8 cellular contexts compared by ENCODE assay signal in genomic region chr6:71287926-71288227, GRCh38. TPM values are rescaled to one million over a fixed set of nuclear protein-coding genes. Genes with fewer than 3 reads are reported as not detected.
DNase-seq lines count a peak whose midpoint lies in the region; ATAC-seq and TF ChIP-seq lines count a peak whose summit lies in the region.

No MANE protein-coding gene starts in this region.

- H3K27ac ChIP-seq in MM.1S (ENCODE audit: low read length), result peak overlapping the region; percentile 98
- peak overlapping the region; percentile 40 to 98 (median 94) for H3K27ac ChIP-seq in dorsolateral prefrontal cortex

- H3K79me2 ChIP-seq in MM.1S (ENCODE audit: low read length), result peaks cover 36% of the 10 kb centered on the region

- H3F3A ChIP-seq in MM.1S (ENCODE audit: insufficient read depth, low read length), result peaks cover 15% of the 10 kb centered on the region

- no peaks in the 10 kb centered on the region for H3K36me3 ChIP-seq in MM.1S (replicated peaks; ENCODE audit: insufficient read depth, low read length)

- TF ChIP-seq CTCF in AG09309 (IDR thresholded peaks at IDR 0.05; ENCODE audit: control insufficient read depth, insufficient read depth, low read depth, low read length, missing control alignments), result no peak
- no peak for TF ChIP-seq CTCF in MM.1S (IDR thresholded peaks at IDR 0.05; ENCODE audit: low read length)
- peak in 2 of 56 donors; percentile 6 to 11 for TF ChIP-seq CTCF in dorsolateral prefrontal cortex (IDR thresholded peaks at IDR 0.05 in 54 of 56, conservative IDR thresholded peaks at IDR 0.05 in 2 of 56; ENCODE audit: low read depth in 1 of 56, partially characterized antibody in 56 of 56)

- H3K27me3 ChIP-seq in MM.1S (replicated peaks; ENCODE audit: insufficient read depth, low read length), result no peaks in the 10 kb centered on the region
- no peaks in the 10 kb centered on the region for H3K27me3 ChIP-seq in dorsolateral prefrontal cortex

- peak overlapping the region; percentile 100 for H2AFZ ChIP-seq in MM.1S (ENCODE audit: low read length)

- H3K4me3 ChIP-seq in AG09309 (ENCODE audit: control insufficient read depth, low read depth, low read length) (peak overlapping the region; percentile 70), MM.1S (ENCODE audit: low read length) (peak overlapping the region; percentile 87), dorsolateral prefrontal cortex (peak overlapping the region; percentile 44 to 93 (median 78))

- peak overlapping the region; percentile 69 to 97 (median 90) for H3K27ac Mint-ChIP-seq in naive B cell

- peak overlapping the region; percentile 83 to 93 (median 88) for H3K4me3 Mint-ChIP-seq in naive B cell

- no peaks in the 10 kb centered on the region for H4K20me1 ChIP-seq in MM.1S (ENCODE audit: insufficient read depth, low read length)

- no peaks in the 10 kb centered on the region for H3K9me3 ChIP-seq in MM.1S (replicated peaks; ENCODE audit: insufficient read depth, low read length)

- peaks cover 50 to 59% (median 57%) of the 10 kb centered on the region in 3 donors for H3K4me1 Mint-ChIP-seq in naive B cell

- H3K4me2 ChIP-seq in MM.1S (ENCODE audit: low read depth, low read length), result peak overlapping the region; percentile 81

- intact Hi-C loops in dorsolateral prefrontal cortex (cut with DNase I), result loop anchor here in 1 of 2 donors (5.0 kb wide), 1 partner anchor 129 kb away; no protein-coding TSS in a partner anchor

- no peaks in the 10 kb centered on the region for H3K9me2 ChIP-seq in MM.1S (replicated peaks; ENCODE audit: insufficient read depth, low read length)

- H3K9me3 Mint-ChIP-seq in naive B cell, result no peaks in the 10 kb centered on the region

- peaks cover 31% of the 10 kb centered on the region for H3K4me1 ChIP-seq in MM.1S (ENCODE audit: low read length)

- H3K27me3 Mint-ChIP-seq in naive B cell, result no peaks in the 10 kb centered on the region

- ATAC-seq in naive B cell (ENCODE audit: low read depth in 2 of 2), result no peak
- ATAC-seq in HG03469 (IDR thresholded peaks at IDR 0.05; ENCODE audit: unreplicated experiment), result no peak
- no peak for ATAC-seq in HG03442 (IDR thresholded peaks at IDR 0.05; ENCODE audit: unreplicated experiment)

- peaks cover 0 to 4% of the 10 kb centered on the region in 2 donors for H3K36me3 Mint-ChIP-seq in naive B cell

- H3K9ac ChIP-seq in MM.1S (ENCODE audit: low read length), result peak overlapping the region; percentile 93

- DNase-seq in AG09309 (ENCODE audit: low read depth) (no peak), MM.1S (no peak), dorsolateral prefrontal cortex (no peak), naive B cell (no peak), OCI-M1 (lab: John Stamatoyannopoulos, UW) (no peak), AG20443 (ENCODE audit: low spot score) (no peak)

RNA-seq across cellular contexts. Expression of gene OGFRL1, which starts 0.7 kb away (rescaled TPM):
- 100 to 1,000 TPM in 23 of 120 experiments, 10 to 100 TPM in 97; 51.0 to 159 (median 84.2) TPM for total RNA-seq in dorsolateral prefrontal cortex
- 10 to 100 TPM in 4 of 6 donors, 1 to 10 TPM in 2; 9.4 to 17.0 (median 11.3) TPM for polyA plus RNA-seq in naive B cell (ENCODE audit: low read depth in 6 of 6)
